ENCODE assay signal across 26 cellular contexts in the genomic region with DNA sequence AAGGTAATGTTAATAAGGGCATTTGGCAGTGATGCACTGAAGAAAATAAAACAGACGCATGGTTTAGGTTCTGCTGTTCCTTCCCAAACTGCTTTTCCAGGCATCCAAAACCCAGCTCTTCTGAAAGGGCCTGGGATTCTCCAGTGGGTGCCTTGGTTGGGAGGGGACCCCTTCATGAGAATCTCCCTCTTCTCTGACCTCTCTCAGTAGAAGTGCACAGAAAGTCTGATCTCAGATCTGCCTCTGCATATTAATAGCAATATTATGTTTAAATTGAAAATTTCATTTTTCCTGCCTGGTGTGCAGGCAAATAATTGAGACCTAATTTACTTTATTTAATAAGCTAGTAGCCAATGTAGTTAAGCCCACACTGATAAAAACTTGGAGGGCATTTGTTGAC.
"Had no signal": no experiment of that assay in that cellular context is flagged by ENCODE, and none has a peak within 500 bp of the region (broad histone marks: within the 10 kb centered on the region; RNA-seq: fewer than 3 reads in every experiment).

No MANE protein-coding gene starts in this region.

- H3K9me3 Mint-ChIP-seq: activated B cell treated with CpG ODN at 0.5 μM for 24 hours; activated CD8-positive, alpha-beta T cell treated with anti-CD3 and anti-CD28 coated beads for 36 hours; activated T-cell treated with anti-CD3 and anti-CD28 coated beads, Interleukin-2, amount 50 U/mL, for 4 hours; activated T-helper 17 cell treated with anti-CD3 and anti-CD28 coated beads, Interleukin-2, amount 50 U/mL, for 72 hours had no signal

- H3K4me3 Mint-ChIP-seq: activated B cell treated with CpG ODN at 0.5 μM for 24 hours; activated CD8-positive, alpha-beta T cell treated with anti-CD3 and anti-CD28 coated beads for 36 hours; activated naive CD8-positive, alpha-beta T cell; activated T-cell treated with anti-CD3 and anti-CD28 coated beads, Interleukin-2, amount 50 U/mL, for 4 hours; activated T-helper 17 cell treated with anti-CD3 and anti-CD28 coated beads, Interleukin-2, amount 50 U/mL, for 72 hours; effector memory CD8-positive, alpha-beta T cell had no signal

- H3K27ac ChIP-seq: brain microvascular endothelial cell, esophagus muscularis mucosa, foreskin keratinocyte, gastrocnemius medialis, WERI-Rb-1 had no signal

- H3K4me3 ChIP-seq: esophagus muscularis mucosa, gastrocnemius medialis had no signal

- H3K36me3 Mint-ChIP-seq: activated naive CD8-positive, alpha-beta T cell had no signal

- H3K4me1 Mint-ChIP-seq: activated B cell treated with CpG ODN at 0.5 μM for 24 hours; activated T-helper 17 cell treated with anti-CD3 and anti-CD28 coated beads, Interleukin-2, amount 50 U/mL, for 72 hours had no signal

- ATAC-seq: activated CD4-positive, CD25-positive, alpha-beta regulatory T cell treated with anti-CD3 and anti-CD28 coated beads, Interleukin-2, amount 50 U/mL, for 24 hours; activated CD8-positive, alpha-beta T cell treated with anti-CD3 and anti-CD28 coated beads for 36 hours; activated T-cell treated with anti-CD3 and anti-CD28 coated beads, Interleukin-2, amount 50 U/mL, for 4 hours; activated T-helper 17 cell treated with anti-CD3 and anti-CD28 coated beads, Interleukin-2, amount 50 U/mL, for 72 hours; effector memory CD8-positive, alpha-beta T cell; gastrocnemius medialis had no signal

- DNase-seq: activated B cell treated with CpG ODN at 0.5 μM for 24 hours; activated CD4-positive, alpha-beta T cell treated with anti-CD3 and anti-CD28 coated beads for 48 hours; activated CD4-positive, alpha-beta T cell treated with anti-CD3 and anti-CD28 coated beads, Interleukin-2, amount 50 U/mL, for 1 hour; activated CD4-positive, alpha-beta T cell treated with anti-CD3 and anti-CD28 coated beads, Interleukin-2, amount 50 U/mL, for 48 hours; activated CD8-positive, alpha-beta memory T cell treated with anti-CD3 and anti-CD28 coated beads for 24 hours; activated CD8-positive, alpha-beta T cell treated with anti-CD3 and anti-CD28 coated beads for 36 hours; activated effector memory CD4-positive, alpha-beta T cell treated with Interleukin-2 at 50 U/mL for 16 hours; activated gamma-delta T cell treated with Interleukin-2 at 50 U/mL for 16 hours; activated naive CD4-positive, alpha-beta T cell treated with anti-CD3 and anti-CD28 coated beads, Interleukin-2, amount 50 U/mL, for 16 hours; activated naive CD4-positive, alpha-beta T cell treated with Interleukin-2 at 50 U/mL for 16 hours; activated T-cell treated with anti-CD3 and anti-CD28 coated beads, Interleukin-2, amount 50 U/mL, for 4 hours; amniotic stem cell; cortex of kidney; effector CD4-positive, alpha-beta T cell; effector memory CD8-positive, alpha-beta T cell; erythroblast; gastrocnemius medialis; glutamatergic neuron; T-helper 2 cell; WERI-Rb-1 had no signal

- H3K27me3 ChIP-seq: brain microvascular endothelial cell, gastrocnemius medialis had no signal

- H3K9me3 ChIP-seq: gastrocnemius medialis had no signal

- H3K36me3 ChIP-seq: brain microvascular endothelial cell, esophagus muscularis mucosa, gastrocnemius medialis, WERI-Rb-1 had no signal

- H3K4me1 ChIP-seq: esophagus muscularis mucosa, foreskin keratinocyte had no signal

- H3K27ac Mint-ChIP-seq: activated B cell treated with CpG ODN at 0.5 μM for 24 hours; activated CD8-positive, alpha-beta T cell treated with anti-CD3 and anti-CD28 coated beads for 36 hours; activated naive CD8-positive, alpha-beta T cell; activated T-helper 17 cell treated with anti-CD3 and anti-CD28 coated beads, Interleukin-2, amount 50 U/mL, for 72 hours; effector memory CD8-positive, alpha-beta T cell had no signal
